8 cellular contexts compared by ENCODE assay signal in genomic region chr17:58007781-58008706, GRCh38. TPM values are rescaled to one million over a fixed set of nuclear protein-coding genes. Genes with fewer than 3 reads are reported as not detected.
DNase-seq lines count a peak whose midpoint lies in the region; ATAC-seq and TF ChIP-seq lines count a peak whose summit lies in the region.

No MANE protein-coding gene starts in this region.

- H3K4me3 Mint-ChIP-seq in IgD-negative memory B cell: peak overlapping the region; percentile 99 to 100 (median 100)

- H3K27me3 Mint-ChIP-seq in IgD-negative memory B cell: no peaks in the 10 kb centered on the region

- ATAC-seq in GM21526 (IDR thresholded peaks at IDR 0.05; ENCODE audit: low FRiP score, unreplicated experiment): peak; percentile 22
- ATAC-seq in mucosa of descending colon: no peak

- peaks cover 5% of the 10 kb centered on the region for H3K36me3 Mint-ChIP-seq in IgD-negative memory B cell

- H3K4me3 ChIP-seq in cardiac fibroblast (replicated peaks in 1 of 2; ENCODE audit: low read depth in 2 of 2, low read length in 2 of 2) (peak overlapping the region; percentile 96 to 97), mucosa of descending colon (peak overlapping the region; percentile 83)

- H3K9me3 ChIP-seq in mucosa of descending colon: no peaks in the 10 kb centered on the region

- no peaks in the 10 kb centered on the region for H3K9me3 Mint-ChIP-seq in IgD-negative memory B cell

- DNase-seq in ELF-1 (ENCODE audit: low read depth, low spot score): peak; percentile 52
- no peak for DNase-seq in cardiac fibroblast (ENCODE audit: low read depth in 2 of 2)
- peak in 2 of 3 donors; percentile 9 to 36 for DNase-seq in mucosa of descending colon
- DNase-seq in NCI-H526 (lab: John Stamatoyannopoulos, UW): no peak
- no peak for DNase-seq in C1 segment of cervical spinal cord (lab: John Stamatoyannopoulos, UW)
- DNase-seq in amniotic stem cell (lab: John Stamatoyannopoulos, UW): no peak

- peaks cover 27 to 33% (median 29%) of the 10 kb centered on the region in 3 donors for H3K4me1 Mint-ChIP-seq in IgD-negative memory B cell

- H3K27ac Mint-ChIP-seq in IgD-negative memory B cell: peak overlapping the region; percentile 97 to 100 (median 99)

- TF ChIP-seq CTCF in cardiac fibroblast (IDR thresholded peaks at IDR 0.05; ENCODE audit: low read depth, low read length) (no peak), mucosa of descending colon (IDR thresholded peaks at IDR 0.05) (no peak)

- no peaks in the 10 kb centered on the region for H3K36me3 ChIP-seq in mucosa of descending colon (ENCODE audit: low read depth)

- peaks cover 23% of the 10 kb centered on the region for H3K4me1 ChIP-seq in mucosa of descending colon (ENCODE audit: low read depth)

- intact Hi-C loops in mucosa of descending colon (cut with DNase I, micrococcal nuclease): loop anchor here (10.0 kb wide), 1 partner anchor 107 kb away; no protein-coding TSS in a partner anchor

RNA-seq across cellular contexts. Expression of gene SRSF1, which starts 1.0 kb away (rescaled TPM):
- 57.3 TPM for polyA plus RNA-seq in IgD-negative memory B cell
- total RNA-seq in mucosa of descending colon: 100 to 1,000 TPM; 150 to 188 (median 184) TPM

RNA-seq across cellular contexts. Expression of gene VEZF1, which starts 20.0 kb away (rescaled TPM):
- polyA plus RNA-seq in IgD-negative memory B cell: 38.3 TPM
- 100 to 1,000 TPM in 1 of 3 donors, 10 to 100 TPM in 2; 48.1 to 107 (median 48.9) TPM for total RNA-seq in mucosa of descending colon

RNA-seq across cellular contexts. Expression of gene CUEDC1, which starts 52.8 kb away (rescaled TPM):
- not detected for polyA plus RNA-seq in IgD-negative memory B cell
- total RNA-seq in mucosa of descending colon: 10 to 100 TPM; 23.5 to 46.8 (median 23.6) TPM

Comparison
In these comparisons a context has a peak if more than half of its experiments do, and no peak if none do; other contexts are left out.
1. DNase-seq: peak in ELF-1 (single experiment) and mucosa of descending colon (2 of 3); none in cardiac fibroblast (0 of 2), NCI-H526 (0 of 2), C1 segment of cervical spinal cord (0 of 14) and amniotic stem cell (single experiment).